Comparison of ENCODE assay signal across 22 cellular contexts in the genomic region with DNA sequence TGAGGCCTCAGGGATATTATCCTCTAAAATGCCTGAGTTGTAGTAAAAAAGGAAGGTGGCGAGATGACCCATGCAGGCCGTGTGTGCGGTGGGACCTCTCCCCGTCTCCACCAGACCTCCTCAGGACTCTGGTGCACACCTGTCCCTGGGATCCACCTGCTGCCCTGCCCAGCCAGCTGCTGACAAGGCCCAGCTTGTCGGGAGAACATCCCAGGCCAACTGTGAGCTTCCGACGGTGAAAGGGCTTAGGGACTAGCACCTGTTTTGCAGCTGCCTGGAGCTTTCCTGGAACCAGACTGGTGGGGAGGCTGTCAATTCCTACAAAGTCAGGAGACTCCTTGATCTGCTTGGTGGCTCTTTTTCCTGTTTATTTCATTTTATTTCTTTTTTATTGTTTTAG. TPM values are rescaled to one million over a fixed set of nuclear protein-coding genes. Genes with fewer than 3 reads are reported as not detected.
DNase-seq lines count a peak whose midpoint lies in the region; ATAC-seq, FAIRE-seq and TF ChIP-seq lines count a peak whose summit lies in the region.
"Had no signal": no experiment of that assay in that cellular context is flagged by ENCODE, and none has a peak within 500 bp of the region (broad histone marks: within the 10 kb centered on the region; RNA-seq: fewer than 3 reads in every experiment).

No MANE protein-coding gene starts in this region.

- DNase-seq in DMS53 (lab: John Stamatoyannopoulos, UW) (peak; percentile 75), DMS53 treated with DMSO at 0.1 percent for 48 hours (lab: John Stamatoyannopoulos, UW; ENCODE audit: unreplicated experiment) (no peak), NCI-H510A (lab: John Stamatoyannopoulos, UW) (peak; percentile 53), ecto neural progenitor cell (ENCODE audit: low spot score) (peak; percentile 40), skeletal muscle cell (ENCODE audit: low read depth) (peak; percentile 36), GM12892 (ENCODE audit: insufficient read length) (no peak), NCI-H1436 (lab: John Stamatoyannopoulos, UW) (no peak)
- DNase-seq: ACHN; CD4-positive, alpha-beta memory T cell; KBM-7; NCI-H1092; NCI-H1436 treated with DMSO at 0.1 percent for 48 hours; NCI-H2081; NCI-H2227 treated with DMSO at 0.1 percent for 48 hours; NCI-H774; PC-9; RPMI8226; T-cell had no signal

- no peak for ATAC-seq in GM18505 (IDR thresholded peaks at IDR 0.05; ENCODE audit: unreplicated experiment)
- ATAC-seq: T-cell had no signal

- H3K4me3 ChIP-seq in skeletal muscle cell (ENCODE audit: low read depth, low read length) = no peak overlapping the region
- H3K4me3 ChIP-seq: BLaER1 treated with 17β-estradiol and CSF1 and Interleukin-3, amounts not matched to agents 10 nM and 100 nM; PC-9 had no signal

- TF ChIP-seq POLR2A in GM12892 (IDR thresholded peaks at IDR 0.05; ENCODE audit: low read depth, low read length) (no peak), GM18505 (IDR thresholded peaks at IDR 0.05; ENCODE audit: borderline replicate concordance, extremely low read depth, insufficient read depth, insufficient read length) (no peak)

- FAIRE-seq in GM12892 (lab: Jason Lieb, UNC) = no peak
- FAIRE-seq: G401.6, H54 had no signal

RNA-seq across cellular contexts. Expression of a gene that starts 11.6 kb away (rescaled TPM):
- polyA plus RNA-seq in GM12892 (2012; ENCODE audit: missing spikeins) = not detected
- polyA plus RNA-seq: CD4-positive, alpha-beta memory T cell had no signal

RNA-seq across cellular contexts. Expression of a gene that starts 27.9 kb away (rescaled TPM):
- polyA plus RNA-seq in GM12892 (2012; ENCODE audit: missing spikeins) = not detected
- polyA plus RNA-seq: CD4-positive, alpha-beta memory T cell had no signal

Comparison
In these comparisons a context has a peak if more than half of its experiments do, and no peak if none do; other contexts are left out.
1. DNase-seq: peak in DMS53 (single experiment), NCI-H510A (single experiment), ecto neural progenitor cell (single experiment) and skeletal muscle cell (single experiment); none in DMS53 treated with DMSO at 0.1 percent for 48 hours (single experiment), GM12892 (single experiment) and NCI-H1436 (single experiment).